ENCODE assay signal across 13 cellular contexts in genomic region chr3:194083253-194084224, GRCh38.
DNase-seq lines count a peak whose midpoint lies in the region; ATAC-seq lines count a peak whose summit lies in the region.
"Had no signal": no experiment of that assay in that cellular context is flagged by ENCODE, and none has a peak within 500 bp of the region (broad histone marks: within the 10 kb centered on the region; RNA-seq: fewer than 3 reads in every experiment).

No MANE protein-coding gene starts in this region.

- no peak overlapping the region for H3K4me3 ChIP-seq in skeletal muscle cell (ENCODE audit: low read depth, low read length)
- H3K4me3 ChIP-seq: esophagus squamous epithelium, lower lobe of right lung had no signal

- ATAC-seq in HG02763 (IDR thresholded peaks at IDR 0.05; ENCODE audit: unreplicated experiment), result peak; percentile 11

- DNase-seq in NCI-H146 (lab: John Stamatoyannopoulos, UW), result peak; percentile 43
- DNase-seq in NCI-H146 treated with DMSO at 0.1 percent for 48 hours (lab: John Stamatoyannopoulos, UW; ENCODE audit: unreplicated experiment), result no peak
- DNase-seq in NCI-H524 (lab: John Stamatoyannopoulos, UW), result peak; percentile 88 to 93
- peak; percentile 52 for DNase-seq in skeletal muscle cell (ENCODE audit: low read depth)
- DNase-seq in ecto neural progenitor cell (ENCODE audit: low spot score), result no peak
- no peak for DNase-seq in NCI-H510A (lab: John Stamatoyannopoulos, UW)
- DNase-seq in GM19240 (ENCODE audit: insufficient read length, low spot score), result no peak
- DNase-seq: activated naive CD8-positive, alpha-beta T cell treated with anti-CD3 and anti-CD28 coated beads, Interleukin-2, amount 10 ng/mL, durations not matched to agents 7 days and 5 days; esophagus squamous epithelium; lower lobe of right lung; NCI-H748 treated with DMSO at 0.1 percent for 48 hours; WERI-Rb-1 had no signal

Comparison
In these comparisons a context has a peak if more than half of its experiments do, and no peak if none do; other contexts are left out.
1. DNase-seq: peak in NCI-H146 (single experiment), NCI-H524 (2 of 2) and skeletal muscle cell (single experiment); none in NCI-H146 treated with DMSO at 0.1 percent for 48 hours (single experiment), ecto neural progenitor cell (single experiment), NCI-H510A (single experiment) and GM19240 (single experiment).